In genomic region chr11:71125150-71125549, GRCh38 we compare ENCODE assay signal across 37 cellular contexts.
DNase-seq lines count a peak whose midpoint lies in the region; ATAC-seq, FAIRE-seq and TF ChIP-seq lines count a peak whose summit lies in the region.
"Had no signal": no experiment of that assay in that cellular context is flagged by ENCODE, and none has a peak within 500 bp of the region (broad histone marks: within the 10 kb centered on the region; RNA-seq: fewer than 3 reads in every experiment).

No MANE protein-coding gene starts in this region.

- intact Hi-C loops in left lung (cut with DNase I), result no loop called here

- H3K9me3 ChIP-seq in left lung, result no peaks in the 10 kb centered on the region
- H3K9me3 ChIP-seq: A549; BE2C; BLaER1; BLaER1 treated with 17β-estradiol and CSF1 and Interleukin-3, amounts not matched to agents 10 nM and 100 nM; Caco-2 had no signal

- no peak overlapping the region for H3K4me3 Mint-ChIP-seq in stimulated activated memory B cell treated with anti-CD40 and anti-IgM and Interleukin-4, amounts not matched to agents 10 μg/mL and 1 μg/mL and 100 μg/mL, for 72 hours
- H3K4me3 Mint-ChIP-seq: B cell; CD14-positive monocyte; CD4-positive, alpha-beta memory T cell; CD4-positive, alpha-beta T cell; CD4-positive, CD25-positive, alpha-beta regulatory T cell; CD8-positive, alpha-beta memory T cell; CD8-positive, alpha-beta T cell had no signal

- POLR2A ChIA-PET in HEK293T (lab: Yijun Ruan, JAX), result no interaction called here

- no peaks in the 10 kb centered on the region for H3K27me3 ChIP-seq in bronchial epithelial cell (ENCODE audit: control insufficient read depth, insufficient read depth, low read length)
- no peaks in the 10 kb centered on the region for H3K27me3 ChIP-seq in left lung
- H3K27me3 ChIP-seq: BE2C; BLaER1; BLaER1 treated with 17β-estradiol and CSF1 and Interleukin-3, amounts not matched to agents 10 nM and 100 nM had no signal

- DNase-seq in bronchial epithelial cell (ENCODE audit: low read depth) (peak; percentile 14), epithelial cell of esophagus (ENCODE audit: low read depth) (peak; percentile 27), left lung (no peak), renal cortical epithelial cell (ENCODE audit: low read depth) (peak; percentile 75), HEK293T (ENCODE audit: extremely low spot score) (no peak), mesenteric fat pad (ENCODE audit: low spot score) (no peak)
- DNase-seq: 8988T; ACHN; AML-193; BE2C; C1 segment of cervical spinal cord; Caco-2; Calu3; CD4-positive, alpha-beta memory T cell; CD4-positive, alpha-beta T cell; CD4-positive, CD25-positive, alpha-beta regulatory T cell; CD8-positive, alpha-beta memory T cell; CD8-positive, alpha-beta T cell; COR-L47; DMS 273 treated with DMSO at 0.1 percent for 48 hours; DMS153; DMS53; DMS79; DMS79 treated with DMSO at 0.1 percent for 48 hours; DND-41; EL had no signal

- H3K36me3 Mint-ChIP-seq in stimulated activated memory B cell treated with anti-CD40 and anti-IgM and Interleukin-4, amounts not matched to agents 10 μg/mL and 1 μg/mL and 100 μg/mL, for 72 hours, result no peaks in the 10 kb centered on the region
- H3K36me3 Mint-ChIP-seq: CD14-positive monocyte; CD4-positive, alpha-beta memory T cell; CD4-positive, CD25-positive, alpha-beta regulatory T cell; CD8-positive, alpha-beta memory T cell; CD8-positive, alpha-beta T cell had no signal

- H3K4me3 ChIP-seq in bronchial epithelial cell (ENCODE audit: low read depth, low read length) (no peak overlapping the region), epithelial cell of esophagus (ENCODE audit: low read length) (no peak overlapping the region), left lung (no peak overlapping the region)
- H3K4me3 ChIP-seq: A549; BLaER1; BLaER1 treated with 17β-estradiol and CSF1 and Interleukin-3, amounts not matched to agents 10 nM and 100 nM had no signal

- H3K27ac ChIP-seq in left lung, result no peak overlapping the region
- H3K27ac ChIP-seq: 22Rv1; A549; BLaER1; BLaER1 treated with 17β-estradiol and CSF1 and Interleukin-3, amounts not matched to agents 10 nM and 100 nM; C4-2B had no signal

- peak; percentile 83 for FAIRE-seq in bronchial epithelial cell (lab: Jason Lieb, UNC)
- FAIRE-seq: A204.1, A549, D721Med had no signal

- CTCF ChIA-PET in HEK293T (lab: Yijun Ruan, JAX), result no interaction called here

- H3K9me3 Mint-ChIP-seq in stimulated activated memory B cell treated with anti-CD40 and anti-IgM and Interleukin-4, amounts not matched to agents 10 μg/mL and 1 μg/mL and 100 μg/mL, for 72 hours, result peaks cover 6% of the 10 kb centered on the region

- H3K27ac Mint-ChIP-seq in stimulated activated memory B cell treated with anti-CD40 and anti-IgM and Interleukin-4, amounts not matched to agents 10 μg/mL and 1 μg/mL and 100 μg/mL, for 72 hours, result no peak overlapping the region
- H3K27ac Mint-ChIP-seq: B cell; CD14-positive monocyte; CD4-positive, alpha-beta memory T cell; CD4-positive, alpha-beta T cell; CD8-positive, alpha-beta memory T cell; CD8-positive, alpha-beta T cell had no signal

- no peaks in the 10 kb centered on the region for H3K4me1 Mint-ChIP-seq in stimulated activated memory B cell treated with anti-CD40 and anti-IgM and Interleukin-4, amounts not matched to agents 10 μg/mL and 1 μg/mL and 100 μg/mL, for 72 hours
- H3K4me1 Mint-ChIP-seq: B cell; CD14-positive monocyte; CD4-positive, alpha-beta memory T cell; CD4-positive, CD25-positive, alpha-beta regulatory T cell; CD8-positive, alpha-beta memory T cell had no signal

- ATAC-seq in left lung, result peak; percentile 65
- no peak for ATAC-seq in stimulated activated memory B cell treated with anti-CD40 and anti-IgM and Interleukin-4, amounts not matched to agents 10 μg/mL and 1 μg/mL and 100 μg/mL, for 72 hours
- no peak for ATAC-seq in GM21515 (IDR thresholded peaks at IDR 0.05; ENCODE audit: unreplicated experiment)
- ATAC-seq: A549; CD8-positive, alpha-beta T cell had no signal

- H3K4me1 ChIP-seq in left lung, result no peaks in the 10 kb centered on the region
- H3K4me1 ChIP-seq: BE2C; BLaER1; BLaER1 treated with 17β-estradiol and CSF1 and Interleukin-3, amounts not matched to agents 10 nM and 100 nM; Caco-2 had no signal

- no peaks in the 10 kb centered on the region for H3K36me3 ChIP-seq in bronchial epithelial cell (ENCODE audit: control insufficient read depth, insufficient read depth, low read length)
- H3K36me3 ChIP-seq in left lung, result no peaks in the 10 kb centered on the region
- H3K36me3 ChIP-seq: BE2C; BLaER1; BLaER1 treated with 17β-estradiol and CSF1 and Interleukin-3, amounts not matched to agents 10 nM and 100 nM had no signal

- no peak for TF ChIP-seq CTCF in bronchial epithelial cell (IDR thresholded peaks at IDR 0.05; ENCODE audit: insufficient read depth, low read length, severe bottlenecking)
- no peak for TF ChIP-seq CTCF in epithelial cell of esophagus (IDR thresholded peaks at IDR 0.05; ENCODE audit: insufficient read depth, low read depth, low read length, missing control alignments)
- TF ChIP-seq CTCF in left lung (IDR thresholded peaks at IDR 0.05), result no peak

- peaks cover 14% of the 10 kb centered on the region for H3K27me3 Mint-ChIP-seq in stimulated activated memory B cell treated with anti-CD40 and anti-IgM and Interleukin-4, amounts not matched to agents 10 μg/mL and 1 μg/mL and 100 μg/mL, for 72 hours
- H3K27me3 Mint-ChIP-seq: CD4-positive, CD25-positive, alpha-beta regulatory T cell had no signal

TF ChIP-seq in HEK293T, 16 proteins besides CTCF, POLR2A, EP300 and RAD21:
- TF ChIP-seq CTBP1 (IDR thresholded peaks at IDR 0.05; ENCODE audit: borderline replicate concordance) (no peak), L3MBTL2 (conservative IDR thresholded peaks at IDR 0.05) (no peak), ELF4 (IDR thresholded peaks at IDR 0.05) (no peak), SUZ12 (IDR thresholded peaks at IDR 0.05) (no peak), HDGF (IDR thresholded peaks at IDR 0.05; ENCODE audit: borderline replicate concordance) (no peak), FOXA1 (IDR thresholded peaks at IDR 0.05) (no peak), ZNF384 (IDR thresholded peaks at IDR 0.05) (no peak), SP1 (IDR thresholded peaks at IDR 0.05) (no peak), FOXM1 (IDR thresholded peaks at IDR 0.05; ENCODE audit: borderline replicate concordance) (no peak), FOXK2 (IDR thresholded peaks at IDR 0.05) (no peak), BHLHE40 (IDR thresholded peaks at IDR 0.05; ENCODE audit: borderline replicate concordance) (no peak), TARDBP (IDR thresholded peaks at IDR 0.05) (no peak), ARNT (IDR thresholded peaks at IDR 0.05) (no peak), LEF1 (IDR thresholded peaks at IDR 0.05; ENCODE audit: borderline replicate concordance) (no peak), NFRKB (IDR thresholded peaks at IDR 0.05) (no peak), PKNOX1 (IDR thresholded peaks at IDR 0.05) (no peak)

Comparison
In these comparisons a context has a peak if more than half of its experiments do, and no peak if none do; other contexts are left out.
1. DNase-seq: peak in bronchial epithelial cell (single experiment), epithelial cell of esophagus (single experiment) and renal cortical epithelial cell (single experiment); none in left lung (0 of 2), HEK293T (single experiment) and mesenteric fat pad (single experiment).